In genomic region chr12:125193798-125194562, GRCh38 we compare ENCODE assay signal across 13 cellular contexts. TPM values are rescaled to one million over a fixed set of nuclear protein-coding genes. Genes with fewer than 3 reads are reported as not detected.
DNase-seq lines count a peak whose midpoint lies in the region; ATAC-seq and TF ChIP-seq lines count a peak whose summit lies in the region.
"Had no signal": no experiment of that assay in that cellular context is flagged by ENCODE, and none has a peak within 500 bp of the region (broad histone marks: within the 10 kb centered on the region; RNA-seq: fewer than 3 reads in every experiment).

No MANE protein-coding gene starts in this region.

- H3K4me2 ChIP-seq in H9 (ENCODE audit: insufficient read depth, insufficient read length, low read length) (peak overlapping the region; percentile 16), SK-N-SH (peak overlapping the region; percentile 70)
- H3K4me2 ChIP-seq: KMS-11 had no signal

- TF ChIP-seq EP300 in SK-N-SH (IDR thresholded peaks at IDR 0.05; ENCODE audit: borderline replicate concordance in 1 of 2, low read depth in 1 of 2, low read length in 1 of 2), result no peak

- H2AFZ ChIP-seq in H9 (ENCODE audit: low read length) (no peak overlapping the region), SK-N-SH (ENCODE audit: low read depth) (peak overlapping the region; percentile 56; the same call in 1 of the 2 replicates)
- H2AFZ ChIP-seq: parathyroid adenoma had no signal

- H3K4me3 Mint-ChIP-seq in H9 (peak overlapping the region; percentile 29 to 64; a peak in 4 of 5 replicates), immature natural killer cell (no peak overlapping the region)
- H3K4me3 Mint-ChIP-seq: CD4-positive, CD25-positive, alpha-beta regulatory T cell; central memory CD8-positive, alpha-beta T cell had no signal

- DNase-seq in A172 (ENCODE audit: low spot score) (peak; percentile 40), H9 (peak; percentile 71), SK-N-SH (peak; percentile 65), glomerular visceral epithelial cell (ENCODE audit: extremely low spot score) (peak; percentile 48), immature natural killer cell (no peak), globus pallidus (ENCODE audit: low spot score) (no peak)
- DNase-seq in effector CD4-positive, alpha-beta T cell, result no peak
- DNase-seq: CD4-positive, CD25-positive, alpha-beta regulatory T cell; stimulated activated CD8-positive, alpha-beta memory T cell treated with anti-CD3 and anti-CD28 coated beads, Interleukin-4, amount 100 ng/mL, for 48 hours had no signal

- H3K27ac Mint-ChIP-seq in H9 (peak overlapping the region in 1 of 3 experiments; percentile 44; a peak in 1 of 7 replicates), immature natural killer cell (no peak overlapping the region)
- H3K27ac Mint-ChIP-seq: CD4-positive, CD25-positive, alpha-beta regulatory T cell had no signal

- no peaks in the 10 kb centered on the region for H3K36me3 ChIP-seq in SK-N-SH (replicated peaks in 1 of 2; ENCODE audit: control insufficient read depth in 1 of 2, insufficient read depth in 2 of 2, low read length in 1 of 2)

- H3K9me3 ChIP-seq in H9 (ENCODE audit: control insufficient read depth, low read depth, low read length), result no peaks in the 10 kb centered on the region
- H3K9me3 ChIP-seq in SK-N-SH, result no peaks in the 10 kb centered on the region

- no CpG with 5 or more reads among the region's 16 CpGs for whole genome bisulfite sequencing in H9 (ENCODE audit: extremely low coverage, insufficient read length, low lambda C conversion rate)
- 6% methylated on average over 14 of the region's 16 CpGs for WGBS in SK-N-SH (ENCODE audit: low lambda C conversion rate)

- peaks cover 93% of the 10 kb centered on the region for H3K27me3 Mint-ChIP-seq in H9 (ENCODE audit: low read depth)
- H3K27me3 Mint-ChIP-seq in immature natural killer cell (ENCODE audit: low read depth in 3 of 3), result peaks cover 2 to 40% (median 14%) of the 10 kb centered on the region in 3 donors

- H3K27me3 ChIP-seq in H9 (ENCODE audit: insufficient read depth, low read length) (no peaks in the 10 kb centered on the region), SK-N-SH (ENCODE audit: insufficient read depth) (peaks cover 27% of the 10 kb centered on the region)

- no peak for TF ChIP-seq RAD21 in SK-N-SH (IDR thresholded peaks at IDR 0.05; ENCODE audit: low read length)

- no peak overlapping the region for H4K5ac ChIP-seq in H9 (ENCODE audit: insufficient read length, low read depth, low read length)

- peaks cover 0 to 10% (median 4%) of the 10 kb centered on the region in 3 experiments; a peak in 4 of 7 replicates for H3K36me3 Mint-ChIP-seq in H9 (ENCODE audit: insufficient read depth in 1 of 3, low read depth in 3 of 3)
- no peaks in the 10 kb centered on the region for H3K36me3 Mint-ChIP-seq in immature natural killer cell
- H3K36me3 Mint-ChIP-seq: CD4-positive, CD25-positive, alpha-beta regulatory T cell had no signal

- POLR2A ChIA-PET in SK-N-SH (lab: Yijun Ruan, JAX), result no interaction called here

- peaks cover under 1% of the 10 kb centered on the region for H3K23me2 ChIP-seq in H9 (ENCODE audit: insufficient read length, low read depth, low read length, poor library complexity, severe bottlenecking)

- H3K4ac ChIP-seq in H9 (ENCODE audit: low read depth, low read length), result no peak overlapping the region

- H4K20me1 ChIP-seq in H9 (ENCODE audit: control insufficient read depth, insufficient read depth, insufficient read length) (no peaks in the 10 kb centered on the region), SK-N-SH (ENCODE audit: insufficient read depth) (no peaks in the 10 kb centered on the region)

- H2AK5ac ChIP-seq in H9 (ENCODE audit: insufficient read length, low read length), result no peak overlapping the region

- H3K4me1 Mint-ChIP-seq in H9 (peaks cover 47 to 60% of the 10 kb centered on the region in 2 experiments), immature natural killer cell (no peaks in the 10 kb centered on the region)
- H3K4me1 Mint-ChIP-seq: central memory CD8-positive, alpha-beta T cell had no signal

- no peak overlapping the region for H3K9ac ChIP-seq in H9 (ENCODE audit: extremely low read depth, insufficient read length, low read length)
- no peak overlapping the region for H3K9ac ChIP-seq in SK-N-SH
- H3K9ac ChIP-seq: KMS-11, parathyroid adenoma had no signal

- CTCF ChIA-PET in SK-N-SH (lab: Yijun Ruan, JAX), result interaction anchor here (1.0 to 1.9 kb wide), 4 partner anchors 9 to 54 kb away, joined by 3 to 12 read pairs (median 4); no protein-coding TSS in a partner anchor

- H3K4me3 ChIP-seq in SK-N-SH (ENCODE audit: low read depth in 2 of 2, low read length in 1 of 2), result peak overlapping the region; percentile 6 to 32; a peak in 3 of 4 replicates

- H2BK20ac ChIP-seq in H9 (ENCODE audit: low read depth, low read length, poor library complexity, severe bottlenecking), result no peak overlapping the region

- no peak overlapping the region for H3K23ac ChIP-seq in H9 (ENCODE audit: insufficient read length, low read depth, low read length)

- H2BK120ac ChIP-seq in H9 (ENCODE audit: low read depth, low read length, poor library complexity, severe bottlenecking), result no peak overlapping the region

- no peaks in the 10 kb centered on the region for H3F3A ChIP-seq in SK-N-SH (replicated peaks; ENCODE audit: insufficient read depth)

- no peak overlapping the region for H3K18ac ChIP-seq in H9 (ENCODE audit: insufficient read length, low read depth, low read length)

- no peak overlapping the region for H4K91ac ChIP-seq in H9 (ENCODE audit: insufficient read length, low read depth, low read length)

- H3T11ph ChIP-seq in H9 (ENCODE audit: low read length), result no peak overlapping the region

- TF ChIP-seq CTCF in H9 (conservative IDR thresholded peaks at IDR 0.05), result peak; percentile 45; the same call in 2 of the 3 replicates
- TF ChIP-seq CTCF in SK-N-SH (IDR thresholded peaks at IDR 0.05), result no peak

- no peak for ATAC-seq in HG02852 (IDR thresholded peaks at IDR 0.05; ENCODE audit: unreplicated experiment)

- peaks cover 14% of the 10 kb centered on the region for H3K4me1 ChIP-seq in H9 (ENCODE audit: insufficient read depth, low read length)
- no peaks in the 10 kb centered on the region; a peak in 1 of 4 replicates for H3K4me1 ChIP-seq in SK-N-SH (ENCODE audit: control insufficient read depth in 1 of 2, insufficient read depth in 2 of 2, low read depth in 1 of 2, low read length in 1 of 2)
- H3K4me1 ChIP-seq: parathyroid adenoma had no signal

- no peak overlapping the region for H2BK12ac ChIP-seq in H9 (ENCODE audit: insufficient read length, low read depth, low read length)

- no peak overlapping the region for H2BK15ac ChIP-seq in H9 (ENCODE audit: low read depth, low read length)

- H3K27ac ChIP-seq in H9 (ENCODE audit: insufficient read length, low read depth, low read length) (no peak overlapping the region), SK-N-SH (ENCODE audit: low read depth in 2 of 2, low read length in 1 of 2) (no peak overlapping the region)
- H3K27ac ChIP-seq: KMS-11, parathyroid adenoma had no signal

- H3K79me2 ChIP-seq in H9 (ENCODE audit: insufficient read depth, low read length) (peaks cover 31% of the 10 kb centered on the region), SK-N-SH (ENCODE audit: insufficient read depth) (no peaks in the 10 kb centered on the region)
- H3K79me2 ChIP-seq: parathyroid adenoma had no signal

- H4K8ac ChIP-seq in H9 (replicated peaks; ENCODE audit: insufficient read length, low read depth, low read length), result no peak overlapping the region

- H3K79me1 ChIP-seq in H9 (ENCODE audit: insufficient read depth, low read depth, low read length, poor library complexity, severe bottlenecking), result peaks cover 11% of the 10 kb centered on the region

- H3K9me2 ChIP-seq in SK-N-SH, result no peaks in the 10 kb centered on the region

- H3K9me3 Mint-ChIP-seq in H9, result no peaks in the 10 kb centered on the region; a peak in 1 of 5 replicates
- H3K9me3 Mint-ChIP-seq in immature natural killer cell, result peaks cover 0 to 2% (median 0%) of the 10 kb centered on the region in 6 donors
- H3K9me3 Mint-ChIP-seq: central memory CD8-positive, alpha-beta T cell had no signal

- H2BK5ac ChIP-seq in H9 (ENCODE audit: insufficient read length, low read length), result no peak overlapping the region

- H3K56ac ChIP-seq in H9 (ENCODE audit: insufficient read length, low read depth, low read length), result no peak overlapping the region

- no peak overlapping the region for H3K14ac ChIP-seq in H9 (ENCODE audit: insufficient read depth, low read length)

TF ChIP-seq in SK-N-SH, 30 proteins besides CTCF, POLR2A, EP300 and RAD21:
- TF ChIP-seq PBX3 (IDR thresholded peaks at IDR 0.05) (peak; percentile 69), FOSL2 (IDR thresholded peaks at IDR 0.05; ENCODE audit: borderline replicate concordance, low read depth) (peak; percentile 59), FOXJ3 (CRISPR knock-in tag; IDR thresholded peaks at IDR 0.05) (no peak), MAX (IDR thresholded peaks at IDR 0.05; ENCODE audit: low read depth) (0 out of 2 replicates have a peak, but pooled peaks have one; percentile 13), TCF12 (IDR thresholded peaks at IDR 0.05) (peak; percentile 72)

RNA-seq across cellular contexts. Expression of gene TMEM132B, which starts 7.8 kb away (rescaled TPM):
- 0.60 and 0.67 TPM in 2 replicates for total RNA-seq in A172 (2014; rRNA removed; shearing (Covaris generic))
- 4.7 and 5.5 TPM in 2 replicates for total RNA-seq in H9 (2021)
- polyA plus RNA-seq in SK-N-SH (2012; rRNA removed) (0.84 and 0.93 TPM in 2 replicates), immature natural killer cell (not detected)
- polyA plus RNA-seq in SK-N-SH (2012; cell fraction: cytosol; rRNA removed), result 0.40 and 0.60 TPM in 2 replicates
- polyA plus RNA-seq in SK-N-SH (2012; cell fraction: nucleus; rRNA removed), result 3.0 and 4.3 TPM in 2 replicates
- total RNA-seq: CD4-positive, CD25-positive, alpha-beta regulatory T cell had no signal
- polyA plus RNA-seq: CD4-positive, CD25-positive, alpha-beta regulatory T cell had no signal

Comparison
In these comparisons a context has a peak if more than half of its experiments do, and no peak if none do; other contexts are left out.
1. DNase-seq: peak in A172 (single experiment), H9 (single experiment), SK-N-SH (single experiment) and glomerular visceral epithelial cell (single experiment); none in immature natural killer cell (0 of 3), globus pallidus (single experiment) and effector CD4-positive, alpha-beta T cell (single experiment).
2. H3K4me3 Mint-ChIP-seq: peak in H9 (2 of 2); none in immature natural killer cell (0 of 5).